8 cellular contexts compared by ENCODE assay signal in the genomic region with DNA sequence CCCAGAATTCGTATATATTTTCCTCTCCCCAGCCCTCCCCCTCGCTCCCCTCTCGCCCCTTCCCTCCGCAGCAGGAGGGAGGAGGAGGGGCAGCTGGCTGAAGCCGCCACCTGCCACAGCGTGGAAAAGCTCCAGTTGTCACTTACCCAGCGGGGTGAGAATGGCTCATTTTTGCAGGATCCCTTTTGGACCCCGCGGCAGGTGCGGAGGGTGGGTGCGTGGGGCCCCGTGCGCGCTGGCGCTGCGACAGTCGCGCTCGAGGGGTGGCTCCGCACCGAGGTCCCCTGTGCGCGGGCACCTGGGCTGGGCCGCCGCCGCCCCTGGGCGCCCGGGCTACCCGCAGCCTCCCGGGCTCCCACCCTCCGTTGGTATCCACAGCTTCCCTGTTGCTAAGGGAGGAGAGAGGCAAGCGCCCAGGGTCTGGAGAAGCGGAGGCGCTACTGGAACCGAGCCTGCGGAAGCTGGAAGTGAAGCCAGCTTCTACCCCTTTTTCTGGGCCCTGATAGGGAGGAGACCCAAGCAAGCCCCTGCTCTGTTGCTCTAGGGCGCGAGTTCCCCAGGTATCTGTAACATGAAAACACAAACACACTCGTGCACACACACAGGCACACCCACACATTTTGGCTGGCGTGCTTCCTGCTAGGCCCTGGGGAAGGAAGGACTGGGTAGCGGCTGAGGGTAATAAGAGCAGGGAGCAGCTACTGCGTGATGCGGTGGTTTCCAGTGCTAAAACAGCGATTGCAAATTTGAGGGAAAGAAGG. TPM values are rescaled to one million over a fixed set of nuclear protein-coding genes. Genes with fewer than 3 reads are reported as not detected.
DNase-seq lines count a peak whose midpoint lies in the region; ATAC-seq and TF ChIP-seq lines count a peak whose summit lies in the region.

ERICH3 (minus strand) TSS at position 442 of the 761 bp plus-strand sequence; CDS start at position 169, 273 bp downstream.

- peak; percentile 65 for ATAC-seq in GM18498 (IDR thresholded peaks at IDR 0.05; ENCODE audit: unreplicated experiment)
- ATAC-seq in HG02759 (IDR thresholded peaks at IDR 0.05; ENCODE audit: unreplicated experiment), result peak; percentile 57

- H3K27ac Mint-ChIP-seq in type B pancreatic cell, result no peak within 1 kb of the TSS

- H3K27me3 ChIP-seq in adipocyte (replicated peaks; ENCODE audit: control insufficient read depth, insufficient read depth, low read length), result peaks cover 17% of the 10 kb centered on the region

- peak within 1 kb of the TSS; percentile 81 for H3K4me3 Mint-ChIP-seq in type B pancreatic cell

- peak; percentile 29 for DNase-seq in adipocyte (ENCODE audit: low read depth)
- peak; percentile 23 for DNase-seq in kidney tubule cell (ENCODE audit: low spot score)
- no peak for DNase-seq in type B pancreatic cell (ENCODE audit: extremely low spot score, unreplicated experiment)
- no peak for DNase-seq in NK-92 treated with Interleukin-12 subunit alpha and Interleukin-12 subunit beta, amount 100 ng/mL, for 24 hours (lab: John Stamatoyannopoulos, UW)
- no peak for DNase-seq in NCI-H1930 (lab: John Stamatoyannopoulos, UW)
- DNase-seq in effector CD4-positive, alpha-beta T cell, result no peak

- H3K36me3 ChIP-seq in adipocyte (ENCODE audit: control insufficient read depth, insufficient read depth, low read length, severe bottlenecking), result no peaks in the 10 kb centered on the region

- no peak within 1 kb of the TSS for H3K9ac ChIP-seq in adipocyte (ENCODE audit: low read length)

- peak within 1 kb of the TSS; percentile 68 for H3K4me3 ChIP-seq in adipocyte (ENCODE audit: low read length)

- peaks cover 46% of the 10 kb centered on the region for H3K27me3 Mint-ChIP-seq in type B pancreatic cell

- H3K4me1 ChIP-seq in adipocyte (ENCODE audit: control insufficient read depth, insufficient read depth, low read length), result no peaks in the 10 kb centered on the region

- H3K36me3 Mint-ChIP-seq in type B pancreatic cell, result peaks cover 4% of the 10 kb centered on the region

- peaks cover 10% of the 10 kb centered on the region for H3K9me3 Mint-ChIP-seq in type B pancreatic cell

- no peak for TF ChIP-seq CTCF in type B pancreatic cell (conservative IDR thresholded peaks at IDR 0.05)

- peaks cover 10% of the 10 kb centered on the region for H3K9me3 ChIP-seq in adipocyte (ENCODE audit: control insufficient read depth, low read length)

- no peaks in the 10 kb centered on the region for H3K4me1 Mint-ChIP-seq in type B pancreatic cell (ENCODE audit: unreplicated experiment)

RNA-seq across cellular contexts. Expression of gene ERICH3, which starts in this region (rescaled TPM):
- total RNA-seq in type B pancreatic cell (ENCODE audit: low replicate concordance), result 0.24 and 0.29 TPM in 2 replicates

Comparison
In these comparisons a context has a peak if more than half of its experiments do, and no peak if none do; other contexts are left out.
1. DNase-seq: peak in adipocyte (single experiment) and kidney tubule cell (single experiment); none in type B pancreatic cell (single experiment), NK-92 treated with Interleukin-12 subunit alpha and Interleukin-12 subunit beta, amount 100 ng/mL, for 24 hours (single experiment), NCI-H1930 (0 of 2) and effector CD4-positive, alpha-beta T cell (single experiment).